In genomic region chr2:119888673-119889072, GRCh38 we compare ENCODE assay signal across 18 cellular contexts.
DNase-seq lines count a peak whose midpoint lies in the region; ATAC-seq and TF ChIP-seq lines count a peak whose summit lies in the region.
"Had no signal": no experiment of that assay in that cellular context is flagged by ENCODE, and none has a peak within 500 bp of the region (broad histone marks: within the 10 kb centered on the region; RNA-seq: fewer than 3 reads in every experiment).

No MANE protein-coding gene starts in this region.

- no peaks in the 10 kb centered on the region for H3K27me3 ChIP-seq in BJ (ENCODE audit: control insufficient read depth, insufficient read depth, low read length)
- H3K27me3 ChIP-seq in osteoblast (ENCODE audit: insufficient read depth, low read length), result no peaks in the 10 kb centered on the region
- H3K27me3 ChIP-seq: ascending aorta had no signal

- no peak for TF ChIP-seq CTCF in BJ (IDR thresholded peaks at IDR 0.05; ENCODE audit: insufficient read depth, low read depth, low read length)
- TF ChIP-seq CTCF in osteoblast (IDR thresholded peaks at IDR 0.05; ENCODE audit: extremely low read depth, low read depth, low read length), result no peak

- H3K36me3 ChIP-seq in BJ (ENCODE audit: control insufficient read depth, insufficient read depth, low read length) (no peaks in the 10 kb centered on the region), osteoblast (ENCODE audit: insufficient read depth, low read length) (no peaks in the 10 kb centered on the region)

- no peaks in the 10 kb centered on the region for H3K9me3 ChIP-seq in osteoblast (ENCODE audit: low read depth, low read length)

- CTCF ChIA-PET in BJ (lab: Yijun Ruan, JAX), result no interaction called here
- CTCF ChIA-PET in activated CD4-positive, alpha-beta memory T cell treated with anti-CD3 and anti-CD28 coated beads, Interleukin-2, amount 10 ng/mL, durations not matched to agents 7 days and 5 days (lab: Charles Lee), result no interaction called here

- no peak overlapping the region for H3K27ac Mint-ChIP-seq in activated CD4-positive, alpha-beta memory T cell treated with anti-CD3 and anti-CD28 coated beads, Interleukin-2, amount 10 ng/mL, durations not matched to agents 7 days and 5 days
- no peak overlapping the region for H3K27ac Mint-ChIP-seq in activated naive CD8-positive, alpha-beta T cell treated with anti-CD3 and anti-CD28 coated beads for 36 hours
- H3K27ac Mint-ChIP-seq: activated CD8-positive, alpha-beta T cell treated with anti-CD3 and anti-CD28 coated beads for 36 hours; activated T-helper 17 cell treated with anti-CD3 and anti-CD28 coated beads, Interleukin-2, amount 50 U/mL, for 72 hours had no signal

- H3K27ac ChIP-seq in osteoblast (ENCODE audit: low read depth, low read length), result peak overlapping the region; percentile 68
- H3K27ac ChIP-seq: ascending aorta, C4-2B had no signal

- no peaks in the 10 kb centered on the region for H3K79me2 ChIP-seq in osteoblast (ENCODE audit: insufficient read depth, low read length)

- H3K4me3 ChIP-seq in BJ (ENCODE audit: low read depth, low read length), result no peak overlapping the region
- H3K4me3 ChIP-seq in osteoblast (ENCODE audit: insufficient read depth, low read length), result no peak overlapping the region
- H3K4me3 ChIP-seq: ascending aorta had no signal

- H3K27me3 Mint-ChIP-seq in activated CD4-positive, alpha-beta memory T cell treated with anti-CD3 and anti-CD28 coated beads, Interleukin-2, amount 10 ng/mL, durations not matched to agents 7 days and 5 days, result no peaks in the 10 kb centered on the region
- no peaks in the 10 kb centered on the region for H3K27me3 Mint-ChIP-seq in activated naive CD8-positive, alpha-beta T cell treated with anti-CD3 and anti-CD28 coated beads for 36 hours
- H3K27me3 Mint-ChIP-seq: activated CD8-positive, alpha-beta T cell treated with anti-CD3 and anti-CD28 coated beads for 36 hours; activated T-helper 17 cell treated with anti-CD3 and anti-CD28 coated beads, Interleukin-2, amount 50 U/mL, for 72 hours had no signal

- H3K4me1 Mint-ChIP-seq in activated CD4-positive, alpha-beta memory T cell treated with anti-CD3 and anti-CD28 coated beads, Interleukin-2, amount 10 ng/mL, durations not matched to agents 7 days and 5 days, result no peaks in the 10 kb centered on the region
- H3K4me1 Mint-ChIP-seq in activated naive CD8-positive, alpha-beta T cell treated with anti-CD3 and anti-CD28 coated beads for 36 hours, result peaks cover 2% of the 10 kb centered on the region
- H3K4me1 Mint-ChIP-seq: activated T-helper 17 cell treated with anti-CD3 and anti-CD28 coated beads, Interleukin-2, amount 50 U/mL, for 72 hours had no signal

- H3K4me3 Mint-ChIP-seq in activated CD4-positive, alpha-beta memory T cell treated with anti-CD3 and anti-CD28 coated beads, Interleukin-2, amount 10 ng/mL, durations not matched to agents 7 days and 5 days, result no peak overlapping the region
- H3K4me3 Mint-ChIP-seq in activated naive CD8-positive, alpha-beta T cell treated with anti-CD3 and anti-CD28 coated beads for 36 hours, result no peak overlapping the region
- H3K4me3 Mint-ChIP-seq: activated CD8-positive, alpha-beta T cell treated with anti-CD3 and anti-CD28 coated beads for 36 hours; activated T-helper 17 cell treated with anti-CD3 and anti-CD28 coated beads, Interleukin-2, amount 50 U/mL, for 72 hours had no signal

- POLR2A ChIA-PET in BJ (lab: Charles Lee), result no interaction called here
- POLR2A ChIA-PET in activated CD4-positive, alpha-beta memory T cell treated with anti-CD3 and anti-CD28 coated beads, Interleukin-2, amount 10 ng/mL, durations not matched to agents 7 days and 5 days (lab: Charles Lee), result no interaction called here

- ATAC-seq in GM18868 (IDR thresholded peaks at IDR 0.05; ENCODE audit: unreplicated experiment), result no peak
- ATAC-seq: activated CD8-positive, alpha-beta T cell treated with anti-CD3 and anti-CD28 coated beads for 36 hours; activated T-helper 17 cell treated with anti-CD3 and anti-CD28 coated beads, Interleukin-2, amount 50 U/mL, for 72 hours had no signal

- H3K36me3 Mint-ChIP-seq in activated CD4-positive, alpha-beta memory T cell treated with anti-CD3 and anti-CD28 coated beads, Interleukin-2, amount 10 ng/mL, durations not matched to agents 7 days and 5 days (ENCODE audit: low read depth), result peaks cover 45% of the 10 kb centered on the region
- peaks cover 54% of the 10 kb centered on the region for H3K36me3 Mint-ChIP-seq in activated naive CD8-positive, alpha-beta T cell treated with anti-CD3 and anti-CD28 coated beads for 36 hours

- H3K4me2 ChIP-seq in osteoblast (ENCODE audit: insufficient read depth, low read length), result peak overlapping the region; percentile 46
- H3K4me2 ChIP-seq: SK-N-SH had no signal

- no peak overlapping the region for H2AFZ ChIP-seq in osteoblast (ENCODE audit: low read length)

- H4K20me1 ChIP-seq in osteoblast (ENCODE audit: insufficient read depth, low read length), result no peaks in the 10 kb centered on the region

- DNase-seq in BJ (ENCODE audit: low read depth), result peak; percentile 67
- DNase-seq in M059J (ENCODE audit: low read depth), result peak; percentile 38
- DNase-seq in dermis blood vessel endothelial cell, result peak; percentile 37
- DNase-seq in osteoblast (ENCODE audit: insufficient read length, low spot score, missing footprints), result peak; percentile 34
- no peak for DNase-seq in activated CD4-positive, alpha-beta memory T cell treated with anti-CD3 and anti-CD28 coated beads, Interleukin-2, amount 10 ng/mL, durations not matched to agents 7 days and 5 days
- no peak for DNase-seq in activated naive CD8-positive, alpha-beta T cell treated with anti-CD3 and anti-CD28 coated beads for 36 hours
- no peak for DNase-seq in GOT3 (lab: John Stamatoyannopoulos, UW)
- DNase-seq: activated CD8-positive, alpha-beta T cell treated with anti-CD3 and anti-CD28 coated beads for 36 hours; effector CD4-positive, alpha-beta T cell; midbrain; NCI-H1436 treated with DMSO at 0.1 percent for 48 hours; NCI-H510A; SK-N-SH; substantia nigra had no signal

- peaks cover 6% of the 10 kb centered on the region for H3K4me1 ChIP-seq in osteoblast (ENCODE audit: insufficient read depth, low read length)
- H3K4me1 ChIP-seq: ascending aorta had no signal

- H3K9me3 Mint-ChIP-seq in activated CD4-positive, alpha-beta memory T cell treated with anti-CD3 and anti-CD28 coated beads, Interleukin-2, amount 10 ng/mL, durations not matched to agents 7 days and 5 days, result peaks cover 20% of the 10 kb centered on the region
- peaks cover 29% of the 10 kb centered on the region for H3K9me3 Mint-ChIP-seq in activated naive CD8-positive, alpha-beta T cell treated with anti-CD3 and anti-CD28 coated beads for 36 hours

Comparison
In these comparisons a context has a peak if more than half of its experiments do, and no peak if none do; other contexts are left out.
1. DNase-seq: peak in BJ (single experiment), M059J (single experiment), dermis blood vessel endothelial cell (single experiment) and osteoblast (single experiment); none in activated CD4-positive, alpha-beta memory T cell treated with anti-CD3 and anti-CD28 coated beads, Interleukin-2, amount 10 ng/mL, durations not matched to agents 7 days and 5 days (single experiment), activated naive CD8-positive, alpha-beta T cell treated with anti-CD3 and anti-CD28 coated beads for 36 hours (single experiment) and GOT3 (single experiment).